ENCODE assay signal across 22 cellular contexts in genomic region chr5:115636008-115636407, GRCh38. TPM values are rescaled to one million over a fixed set of nuclear protein-coding genes. Genes with fewer than 3 reads are reported as not detected.
"Had no signal": no experiment of that assay in that cellular context is flagged by ENCODE, and none has a peak within 500 bp of the region (broad histone marks: within the 10 kb centered on the region; RNA-seq: fewer than 3 reads in every experiment).

No MANE protein-coding gene starts in this region.

- H3K79me2 ChIP-seq: parathyroid adenoma had no signal

- H3K9me3 ChIP-seq: gastrocnemius medialis, spleen, suprapubic skin, transverse colon, upper lobe of right lung, uterus had no signal

- H3K9ac ChIP-seq: parathyroid adenoma had no signal

- H3K9me3 Mint-ChIP-seq: memory B cell; naive B cell; natural killer cell treated with Interleukin-12 subunit alpha and Interleukin-12 subunit beta and Interleukin-15 and Interleukin-18, amount 100 ng/mL, for 72 hours; neural crest cell; stimulated activated memory B cell treated with anti-CD40 and anti-IgM and Interleukin-4, amounts not matched to agents 10 μg/mL and 1 μg/mL and 100 μg/mL, for 72 hours; stimulated activated naive CD8-positive, alpha-beta T cell treated with anti-CD3 and anti-CD28 coated beads, Interleukin-15, amount 100 ng/mL, for 72 hours had no signal

- DNase-seq: dorsolateral prefrontal cortex; effector CD4-positive, alpha-beta T cell; gastrocnemius medialis; head of caudate nucleus; left ventricle myocardium superior; naive B cell; spleen; stimulated activated CD4-positive, alpha-beta T cell treated with anti-CD3 and anti-CD28 coated beads, Interleukin-4, amount 100 ng/mL, for 4 hours; stimulated activated naive CD8-positive, alpha-beta T cell treated with anti-CD3 and anti-CD28 coated beads, Interleukin-15, amount 100 ng/mL, for 72 hours; transverse colon; upper lobe of right lung; uterus had no signal

- H2AFZ ChIP-seq: parathyroid adenoma had no signal

- H3K4me3 Mint-ChIP-seq: memory B cell; naive B cell; natural killer cell treated with Interleukin-12 subunit alpha and Interleukin-12 subunit beta and Interleukin-15 and Interleukin-18, amount 100 ng/mL, for 72 hours; neural crest cell; stimulated activated memory B cell treated with anti-CD40 and anti-IgM and Interleukin-4, amounts not matched to agents 10 μg/mL and 1 μg/mL and 100 μg/mL, for 72 hours; stimulated activated naive CD8-positive, alpha-beta T cell treated with anti-CD3 and anti-CD28 coated beads, Interleukin-15, amount 100 ng/mL, for 72 hours had no signal

- H3K36me3 Mint-ChIP-seq: memory B cell; naive B cell; natural killer cell treated with Interleukin-12 subunit alpha and Interleukin-12 subunit beta and Interleukin-15 and Interleukin-18, amount 100 ng/mL, for 72 hours; stimulated activated memory B cell treated with anti-CD40 and anti-IgM and Interleukin-4, amounts not matched to agents 10 μg/mL and 1 μg/mL and 100 μg/mL, for 72 hours had no signal

- H3K27ac Mint-ChIP-seq: memory B cell; natural killer cell treated with Interleukin-12 subunit alpha and Interleukin-12 subunit beta and Interleukin-15 and Interleukin-18, amount 100 ng/mL, for 72 hours; progenitor cell of endocrine pancreas; stimulated activated memory B cell treated with anti-CD40 and anti-IgM and Interleukin-4, amounts not matched to agents 10 μg/mL and 1 μg/mL and 100 μg/mL, for 72 hours; stimulated activated naive CD8-positive, alpha-beta T cell treated with anti-CD3 and anti-CD28 coated beads, Interleukin-15, amount 100 ng/mL, for 72 hours had no signal

- H3K27me3 ChIP-seq: dorsolateral prefrontal cortex, gastrocnemius medialis, suprapubic skin, transverse colon, upper lobe of right lung, uterus had no signal

- H3K27ac ChIP-seq: dorsolateral prefrontal cortex, gastrocnemius medialis, parathyroid adenoma, spleen, suprapubic skin, transverse colon, upper lobe of right lung, uterus had no signal

- H3K36me3 ChIP-seq: gastrocnemius medialis, spleen, suprapubic skin, transverse colon, upper lobe of right lung, uterus had no signal

- H3K4me1 ChIP-seq: parathyroid adenoma, upper lobe of right lung, uterus had no signal

- ATAC-seq: gastrocnemius medialis; left ventricle myocardium superior; natural killer cell treated with Interleukin-12 subunit alpha and Interleukin-12 subunit beta and Interleukin-15 and Interleukin-18, amount 100 ng/mL, for 72 hours; sciatic nerve; stimulated activated memory B cell treated with anti-CD40 and anti-IgM and Interleukin-4, amounts not matched to agents 10 μg/mL and 1 μg/mL and 100 μg/mL, for 72 hours; stimulated activated naive CD8-positive, alpha-beta T cell treated with anti-CD3 and anti-CD28 coated beads, Interleukin-15, amount 100 ng/mL, for 72 hours; upper lobe of right lung had no signal

- H3K4me3 ChIP-seq: dorsolateral prefrontal cortex, gastrocnemius medialis, lung, spleen, suprapubic skin, transverse colon, upper lobe of right lung, uterus had no signal

RNA-seq across cellular contexts. Expression of gene TICAM2, which starts 33.7 kb away (rescaled TPM):
- polyA plus RNA-seq: keratinocyte had no signal
